3 cellular contexts compared by ENCODE assay signal in genomic region chr1:8917536-8917935, GRCh38. TPM values are rescaled to one million over a fixed set of nuclear protein-coding genes. Genes with fewer than 3 reads are reported as not detected.
"Had no signal": no experiment of that assay in that cellular context is flagged by ENCODE, and none has a peak within 500 bp of the region (broad histone marks: within the 10 kb centered on the region; RNA-seq: fewer than 3 reads in every experiment).

No MANE protein-coding gene starts in this region.

RNA-seq across cellular contexts. Expression of gene CA6, which starts 28.1 kb away (rescaled TPM):
- total RNA-seq: cardiac septum, M059J had no signal
- polyA plus RNA-seq: SK-N-SH had no signal
